26 cellular contexts compared by ENCODE assay signal in genomic region chr1:48000883-48001282, GRCh38. TPM values are rescaled to one million over a fixed set of nuclear protein-coding genes. Genes with fewer than 3 reads are reported as not detected.
DNase-seq lines count a peak whose midpoint lies in the region; TF ChIP-seq lines count a peak whose summit lies in the region.
"Had no signal": no experiment of that assay in that cellular context is flagged by ENCODE, and none has a peak within 500 bp of the region (broad histone marks: within the 10 kb centered on the region; RNA-seq: fewer than 3 reads in every experiment).

No MANE protein-coding gene starts in this region.

- no peak overlapping the region for H2BK5ac ChIP-seq in H9 (ENCODE audit: insufficient read length, low read length)

- H3K4me3 Mint-ChIP-seq in H9: no peak overlapping the region
- H3K4me3 Mint-ChIP-seq: CD4-positive, alpha-beta memory T cell had no signal

- no peaks in the 10 kb centered on the region for H3K79me2 ChIP-seq in H9 (ENCODE audit: insufficient read depth, low read length)

- H2BK20ac ChIP-seq in H9 (ENCODE audit: low read depth, low read length, poor library complexity, severe bottlenecking): no peak overlapping the region

- intact Hi-C loops in spleen (cut with DNase I; ENCODE audit: low total_unique reads): no loop called here

- no peak overlapping the region for H3K27ac Mint-ChIP-seq in H9
- H3K27ac Mint-ChIP-seq: CD4-positive, alpha-beta memory T cell had no signal

- H3K4ac ChIP-seq in H9 (ENCODE audit: low read depth, low read length): no peak overlapping the region

- no peak overlapping the region for H3K18ac ChIP-seq in H9 (ENCODE audit: insufficient read length, low read depth, low read length)

- no peak overlapping the region; the same call in 1 of the 2 replicates for H3K14ac ChIP-seq in H9 (ENCODE audit: insufficient read depth, low read length)

- H3K36me3 ChIP-seq in spleen: no peaks in the 10 kb centered on the region
- H3K36me3 ChIP-seq: SJCRH30 had no signal

- peaks cover 19% of the 10 kb centered on the region; the same call in 1 of the 2 replicates for H3K27me3 ChIP-seq in H9 (ENCODE audit: insufficient read depth, low read length)
- H3K27me3 ChIP-seq in spleen (replicated peaks in 1 of 7): peaks cover 7 to 63% (median 24%) of the 10 kb centered on the region in 7 donors

- WGBS in H9 (ENCODE audit: extremely low coverage, insufficient read length, low lambda C conversion rate): no CpG with 5 or more reads among the region's 1 CpG
- 89 to 100% (median 97%) methylated on average over 1 of the region's 1 CpG for WGBS in spleen, 5 donors

- no peak overlapping the region for H3K4me3 ChIP-seq in spleen
- H3K4me3 ChIP-seq: A549, K562, SJCRH30 had no signal

- H4K91ac ChIP-seq in H9 (ENCODE audit: insufficient read length, low read depth, low read length): no peak overlapping the region

- H3K9ac ChIP-seq in H9 (ENCODE audit: extremely low read depth, insufficient read length, low read length): no peak overlapping the region

- H3K36me3 Mint-ChIP-seq in H9 (ENCODE audit: insufficient read depth in 1 of 3, low read depth in 3 of 3): no peaks in the 10 kb centered on the region
- H3K36me3 Mint-ChIP-seq: CD4-positive, alpha-beta memory T cell had no signal

- no peak overlapping the region for H2AFZ ChIP-seq in H9 (ENCODE audit: low read length)

- no peak for TF ChIP-seq POLR2A in spleen (IDR thresholded peaks at IDR 0.05)

- no peak overlapping the region for H3K56ac ChIP-seq in H9 (ENCODE audit: insufficient read length, low read depth, low read length)

- H3K4me1 ChIP-seq in H9 (ENCODE audit: insufficient read depth, low read length) (peaks cover 9% of the 10 kb centered on the region; the same call in 1 of the 2 replicates), spleen (peaks cover 3 to 21% (median 14%) of the 10 kb centered on the region in 6 donors)

- DNase-seq in H9 (peak; percentile 9), NCI-H526 treated with DMSO at 0.1 percent for 48 hours (lab: John Stamatoyannopoulos, UW) (peak; percentile 45), islet precursor cell (peak; percentile 47), renal cortical epithelial cell (ENCODE audit: low read depth) (peak; percentile 81), spleen (no peak), Ammon's horn (ENCODE audit: low spot score) (no peak), caudate nucleus (lab: John Stamatoyannopoulos, UW) (no peak)
- DNase-seq: AML-193; C1 segment of cervical spinal cord; CD4-positive, alpha-beta memory T cell; COR-L47; Kasumi-1; NCI-H1105; NCI-H1436 treated with DMSO at 0.1 percent for 48 hours; NCI-H187 treated with DMSO at 0.1 percent for 48 hours; NCI-H2171 treated with DMSO at 0.1 percent for 48 hours; NCI-H446 treated with DMSO at 0.1 percent for 48 hours; NCI-H748 treated with DMSO at 0.1 percent for 48 hours; NK-92 treated with Interleukin-12 subunit alpha and Interleukin-12 subunit beta, amount 100 ng/mL, for 24 hours; PC-3; SJCRH30 had no signal

- H3T11ph ChIP-seq in H9 (ENCODE audit: low read length): no peak overlapping the region

- H3K27ac ChIP-seq in H9 (ENCODE audit: insufficient read length, low read depth, low read length): no peak overlapping the region
- H3K27ac ChIP-seq in spleen: no peak overlapping the region
- H3K27ac ChIP-seq in caudate nucleus (ENCODE audit: low read depth, low read length): no peak overlapping the region
- H3K27ac ChIP-seq: A549, SJCRH30 had no signal

- no peak overlapping the region for H2BK15ac ChIP-seq in H9 (ENCODE audit: low read depth, low read length)

- H3K9me3 Mint-ChIP-seq in H9: no peaks in the 10 kb centered on the region; a peak in 1 of 5 replicates
- H3K9me3 Mint-ChIP-seq: CD4-positive, alpha-beta memory T cell had no signal

- no peak overlapping the region for H3K4me2 ChIP-seq in H9 (ENCODE audit: insufficient read depth, insufficient read length, low read length)
- H3K4me2 ChIP-seq: A549 had no signal

- no peak overlapping the region for H2BK120ac ChIP-seq in H9 (ENCODE audit: low read depth, low read length, poor library complexity, severe bottlenecking)

- no peak overlapping the region for H4K5ac ChIP-seq in H9 (ENCODE audit: insufficient read length, low read depth, low read length)

- H3K79me1 ChIP-seq in H9 (ENCODE audit: insufficient read depth, low read depth, low read length, poor library complexity, severe bottlenecking): no peaks in the 10 kb centered on the region

- H3K27me3 Mint-ChIP-seq in H9 (ENCODE audit: low read depth): peaks cover 34% of the 10 kb centered on the region

- no peak overlapping the region for H4K8ac ChIP-seq in H9 (replicated peaks; ENCODE audit: insufficient read length, low read depth, low read length)

- no peak overlapping the region for H2BK12ac ChIP-seq in H9 (ENCODE audit: insufficient read length, low read depth, low read length)

- peaks cover 3% of the 10 kb centered on the region for H3K23me2 ChIP-seq in H9 (ENCODE audit: insufficient read length, low read depth, low read length, poor library complexity, severe bottlenecking)

- H3K4me1 Mint-ChIP-seq in H9: peaks cover 32 to 35% of the 10 kb centered on the region in 2 experiments

- no peaks in the 10 kb centered on the region for H4K20me1 ChIP-seq in H9 (ENCODE audit: control insufficient read depth, insufficient read depth, insufficient read length)

- H3K23ac ChIP-seq in H9 (ENCODE audit: insufficient read length, low read depth, low read length): no peak overlapping the region

- TF ChIP-seq CTCF in H9 (conservative IDR thresholded peaks at IDR 0.05) (no peak), spleen (IDR thresholded peaks at IDR 0.05 in 8 of 11, conservative IDR thresholded peaks at IDR 0.05 in 3 of 11) (no peak)

- no peaks in the 10 kb centered on the region for H3K9me3 ChIP-seq in H9 (ENCODE audit: control insufficient read depth, low read depth, low read length)
- no peaks in the 10 kb centered on the region for H3K9me3 ChIP-seq in spleen
- H3K9me3 ChIP-seq: A549, SJCRH30 had no signal

- H2AK5ac ChIP-seq in H9 (ENCODE audit: insufficient read length, low read length): no peak overlapping the region

RNA-seq across cellular contexts. Expression of gene TRABD2B, which starts 3.7 kb away (rescaled TPM):
- total RNA-seq in H9 (2021) (1.9 and 2.3 TPM in 2 replicates), renal cortical epithelial cell (1.6 and 6.8 TPM in 2 replicates), spleen (1 to 10 TPM in 4 of 7 donors, under 1 TPM in 3; 0.30 to 3.5 (median 1.8) TPM)
- under 1 TPM; 0.11 to 0.54 (median 0.20) TPM for polyA plus RNA-seq in spleen
- total RNA-seq: CD4-positive, alpha-beta memory T cell; HepG2; HT1080; K562; M059J had no signal
- polyA plus RNA-seq: CD4-positive, alpha-beta memory T cell; K562 had no signal

Comparison
In these comparisons a context has a peak if more than half of its experiments do, and no peak if none do; other contexts are left out.
1. DNase-seq: peak in H9 (single experiment), NCI-H526 treated with DMSO at 0.1 percent for 48 hours (single experiment), islet precursor cell (single experiment) and renal cortical epithelial cell (single experiment); none in spleen (single experiment), Ammon's horn (single experiment) and caudate nucleus (0 of 61).